In genomic region chr1:42221952-42222606, GRCh38 we compare ENCODE assay signal across 15 cellular contexts. TPM values are rescaled to one million over a fixed set of nuclear protein-coding genes. Genes with fewer than 3 reads are reported as not detected.
DNase-seq lines count a peak whose midpoint lies in the region; ATAC-seq, FAIRE-seq and TF ChIP-seq lines count a peak whose summit lies in the region.
"Had no signal": no experiment of that assay in that cellular context is flagged by ENCODE, and none has a peak within 500 bp of the region (broad histone marks: within the 10 kb centered on the region; RNA-seq: fewer than 3 reads in every experiment).

No MANE protein-coding gene starts in this region.

- ATAC-seq in GM19397 (IDR thresholded peaks at IDR 0.05; ENCODE audit: unreplicated experiment) = no peak
- ATAC-seq: GM12878, HCT116, mucosa of descending colon had no signal

- no peaks in the 10 kb centered on the region for H3K36me3 Mint-ChIP-seq in mesothelial cell of epicardium

- H3K4me1 Mint-ChIP-seq in mesothelial cell of epicardium = peaks cover 63% of the 10 kb centered on the region
- H3K4me1 Mint-ChIP-seq: brain had no signal

- peak overlapping the region; percentile 70 for H3K27ac Mint-ChIP-seq in mesothelial cell of epicardium
- H3K27ac Mint-ChIP-seq: brain had no signal

- peak; percentile 44 for FAIRE-seq in D721Med (lab: Jason Lieb, UNC)
- FAIRE-seq: GM12878 had no signal

- DNase-seq in D721Med (ENCODE audit: insufficient read length, low spot score) (no peak), NCI-H2029 treated with DMSO at 0.1 percent for 48 hours (lab: John Stamatoyannopoulos, UW) (peak; percentile 40), astrocyte of the hippocampus (ENCODE audit: low read depth, low spot score) (peak; percentile 77), mesothelial cell of epicardium (ENCODE audit: low spot score in 2 of 2, unreplicated experiment in 2 of 2) (no peak), activated gamma-delta T cell treated with Interleukin-2 at 50 U/mL for 16 hours (no peak), NCI-H748 treated with DMSO at 0.1 percent for 48 hours (lab: John Stamatoyannopoulos, UW) (no peak), dermis blood vessel endothelial cell (no peak)
- DNase-seq: CD4-positive, alpha-beta memory T cell; mucosa of descending colon; Peyer's patch; retina had no signal

- H3K4me3 Mint-ChIP-seq in mesothelial cell of epicardium = no peak overlapping the region
- H3K4me3 Mint-ChIP-seq: brain; CD4-positive, alpha-beta memory T cell had no signal

- no peak for TF ChIP-seq CTCF in D721Med (IDR thresholded peaks at IDR 0.05; ENCODE audit: insufficient read depth, missing control alignments)
- no peak for TF ChIP-seq CTCF in mesothelial cell of epicardium (IDR thresholded peaks at IDR 0.05; ENCODE audit: unreplicated experiment)

- H3K9me3 Mint-ChIP-seq in mesothelial cell of epicardium = no peaks in the 10 kb centered on the region

- no peaks in the 10 kb centered on the region for H3K27me3 Mint-ChIP-seq in mesothelial cell of epicardium (ENCODE audit: low read depth)
- H3K27me3 Mint-ChIP-seq: brain; CD4-positive, alpha-beta memory T cell had no signal

RNA-seq across cellular contexts. Expression of gene GUCA2A, which starts 57.5 kb away (rescaled TPM):
- total RNA-seq in mesothelial cell of epicardium (not detected in 3 replicates), dermis blood vessel endothelial cell (not detected in 2 replicates)
- total RNA-seq: CD4-positive, alpha-beta memory T cell; GM12878 had no signal

Comparison
In these comparisons a context has a peak if more than half of its experiments do, and no peak if none do; other contexts are left out.
1. DNase-seq: peak in NCI-H2029 treated with DMSO at 0.1 percent for 48 hours (single experiment) and astrocyte of the hippocampus (single experiment); none in D721Med (single experiment), mesothelial cell of epicardium (0 of 2), activated gamma-delta T cell treated with Interleukin-2 at 50 U/mL for 16 hours (single experiment), NCI-H748 treated with DMSO at 0.1 percent for 48 hours (single experiment) and dermis blood vessel endothelial cell (single experiment).